24 cellular contexts compared by ENCODE assay signal in the genomic region with DNA sequence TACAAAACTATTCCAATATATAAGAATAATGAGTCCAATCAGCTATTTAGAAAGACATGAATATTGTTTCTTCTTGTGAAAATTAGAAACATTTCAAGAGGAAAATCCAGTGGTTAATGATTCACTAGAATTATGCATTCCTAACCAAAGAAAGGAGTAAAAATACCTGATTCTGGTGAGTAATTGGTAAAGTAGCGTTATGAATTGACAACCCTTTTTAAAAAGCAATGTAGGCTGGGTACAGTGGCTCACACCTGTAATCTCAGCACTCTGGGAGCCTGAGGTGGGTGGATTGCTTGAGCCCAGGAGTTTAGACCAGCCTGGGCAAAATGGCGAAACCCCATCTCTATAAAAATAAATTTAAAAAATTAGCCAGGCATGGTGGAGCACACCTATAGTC. TPM values are rescaled to one million over a fixed set of nuclear protein-coding genes. Genes with fewer than 3 reads are reported as not detected.
"Had no signal": no experiment of that assay in that cellular context is flagged by ENCODE, and none has a peak within 500 bp of the region (broad histone marks: within the 10 kb centered on the region; RNA-seq: fewer than 3 reads in every experiment).

No MANE protein-coding gene starts in this region.

- H3K27me3 ChIP-seq: right lobe of liver had no signal

- H3K9me3 ChIP-seq: esophagus muscularis mucosa, gastroesophageal sphincter, heart left ventricle, lower lobe of right lung, right lobe of liver, upper lobe of right lung had no signal

- ATAC-seq: gastroesophageal sphincter; heart left ventricle; left lobe of liver; lower lobe of right lung; naive thymus-derived CD4-positive, alpha-beta T cell; right lobe of liver; stimulated activated naive CD8-positive, alpha-beta T cell treated with anti-CD3 and anti-CD28 coated beads, Interleukin-15, Interleukin-2, amounts not matched to agents 100 U/mL and 50 U/mL, for 24 hours; upper lobe of right lung had no signal

- DNase-seq: activated CD4-positive, alpha-beta T cell treated with anti-CD3 and anti-CD28 coated beads, Interleukin-2, amount 10 ng/mL, durations not matched to agents 7 days and 5 days; activated CD8-positive, alpha-beta memory T cell treated with anti-CD3 and anti-CD28 coated beads, Interleukin-2, amount 50 U/mL, for 48 hours; activated effector memory CD4-positive, alpha-beta T cell treated with anti-CD3 and anti-CD28 coated beads, Interleukin-2, amount 50 U/mL, for 16 hours; activated naive CD4-positive, alpha-beta T cell treated with anti-CD3 and anti-CD28 coated beads, Interleukin-2, amount 10 ng/mL, durations not matched to agents 7 days and 5 days; activated T-cell treated with anti-CD3 and anti-CD28 coated beads, Interleukin-2, amount 50 U/mL, for 48 hours; effector CD4-positive, alpha-beta T cell; heart left ventricle; lower lobe of right lung; naive thymus-derived CD4-positive, alpha-beta T cell; occipital lobe; right lobe of liver; stimulated activated naive CD8-positive, alpha-beta T cell treated with anti-CD3 and anti-CD28 coated beads, Interleukin-15, Interleukin-2, amounts not matched to agents 100 U/mL and 50 U/mL, for 24 hours; T-helper 2 cell; upper lobe of right lung had no signal

- H3K4me1 ChIP-seq: esophagus muscularis mucosa, gastroesophageal sphincter, heart left ventricle, lower lobe of right lung, right lobe of liver, upper lobe of right lung had no signal

- H3K9me3 Mint-ChIP-seq: activated CD4-positive, alpha-beta T cell treated with anti-CD3 and anti-CD28 coated beads, Interleukin-2, amount 10 ng/mL, durations not matched to agents 7 days and 5 days; activated naive CD4-positive, alpha-beta T cell treated with anti-CD3 and anti-CD28 coated beads, Interleukin-2, amount 10 ng/mL, durations not matched to agents 7 days and 5 days; brain; dendritic cell treated with granulocyte-macrophage colony-stimulating factor and Interleukin-4, amounts not matched to agents 40 ng/mL and 50 ng/mL, for 4 days; naive thymus-derived CD4-positive, alpha-beta T cell; neural crest cell had no signal

- H3K4me3 Mint-ChIP-seq: activated CD4-positive, alpha-beta T cell treated with anti-CD3 and anti-CD28 coated beads, Interleukin-2, amount 10 ng/mL, durations not matched to agents 7 days and 5 days; activated naive CD4-positive, alpha-beta T cell treated with anti-CD3 and anti-CD28 coated beads, Interleukin-2, amount 10 ng/mL, durations not matched to agents 7 days and 5 days; brain; dendritic cell treated with granulocyte-macrophage colony-stimulating factor and Interleukin-4, amounts not matched to agents 40 ng/mL and 50 ng/mL, for 4 days; naive thymus-derived CD4-positive, alpha-beta T cell; neural crest cell had no signal

- H3K4me3 ChIP-seq: esophagus muscularis mucosa, gastroesophageal sphincter, heart left ventricle, lower lobe of right lung, right lobe of liver, skin epidermis, upper lobe of right lung had no signal

- H3K36me3 ChIP-seq: esophagus muscularis mucosa, gastroesophageal sphincter, heart left ventricle, lower lobe of right lung, right lobe of liver, upper lobe of right lung had no signal

- H3K27ac ChIP-seq: esophagus muscularis mucosa, gastroesophageal sphincter, heart left ventricle, lower lobe of right lung, right lobe of liver, skin epidermis, upper lobe of right lung had no signal

- H3K27ac Mint-ChIP-seq: activated CD4-positive, alpha-beta T cell treated with anti-CD3 and anti-CD28 coated beads, Interleukin-2, amount 10 ng/mL, durations not matched to agents 7 days and 5 days; activated naive CD4-positive, alpha-beta T cell treated with anti-CD3 and anti-CD28 coated beads, Interleukin-2, amount 10 ng/mL, durations not matched to agents 7 days and 5 days; brain; dendritic cell treated with granulocyte-macrophage colony-stimulating factor and Interleukin-4, amounts not matched to agents 40 ng/mL and 50 ng/mL, for 4 days; naive thymus-derived CD4-positive, alpha-beta T cell had no signal

- H3K4me1 Mint-ChIP-seq: activated CD4-positive, alpha-beta T cell treated with anti-CD3 and anti-CD28 coated beads, Interleukin-2, amount 10 ng/mL, durations not matched to agents 7 days and 5 days; activated naive CD4-positive, alpha-beta T cell treated with anti-CD3 and anti-CD28 coated beads, Interleukin-2, amount 10 ng/mL, durations not matched to agents 7 days and 5 days; brain; naive thymus-derived CD4-positive, alpha-beta T cell; neural crest cell had no signal

- H3K36me3 Mint-ChIP-seq: activated naive CD4-positive, alpha-beta T cell treated with anti-CD3 and anti-CD28 coated beads, Interleukin-2, amount 10 ng/mL, durations not matched to agents 7 days and 5 days; brain; naive thymus-derived CD4-positive, alpha-beta T cell had no signal

- H3K27me3 Mint-ChIP-seq: dendritic cell treated with granulocyte-macrophage colony-stimulating factor and Interleukin-4, amounts not matched to agents 40 ng/mL and 50 ng/mL, for 4 days had no signal

RNA-seq across cellular contexts. Expression of a gene that starts 43.3 kb away (rescaled TPM):
- total RNA-seq: activated CD4-positive, alpha-beta T cell treated with anti-CD3 and anti-CD28 coated beads, Interleukin-2, amount 10 ng/mL, durations not matched to agents 7 days and 5 days; activated CD8-positive, alpha-beta memory T cell treated with anti-CD3 and anti-CD28 coated beads for 36 hours; cardiac septum; esophagus muscularis mucosa; gastroesophageal sphincter; heart left ventricle; left lobe of liver; lower lobe of right lung; naive thymus-derived CD4-positive, alpha-beta T cell; neural crest cell; right lobe of liver; subcutaneous adipose tissue; upper lobe of right lung had no signal
- polyA plus RNA-seq: heart left ventricle; naive thymus-derived CD4-positive, alpha-beta T cell had no signal
